Comparison of ENCODE assay signal across 25 cellular contexts in the genomic region with DNA sequence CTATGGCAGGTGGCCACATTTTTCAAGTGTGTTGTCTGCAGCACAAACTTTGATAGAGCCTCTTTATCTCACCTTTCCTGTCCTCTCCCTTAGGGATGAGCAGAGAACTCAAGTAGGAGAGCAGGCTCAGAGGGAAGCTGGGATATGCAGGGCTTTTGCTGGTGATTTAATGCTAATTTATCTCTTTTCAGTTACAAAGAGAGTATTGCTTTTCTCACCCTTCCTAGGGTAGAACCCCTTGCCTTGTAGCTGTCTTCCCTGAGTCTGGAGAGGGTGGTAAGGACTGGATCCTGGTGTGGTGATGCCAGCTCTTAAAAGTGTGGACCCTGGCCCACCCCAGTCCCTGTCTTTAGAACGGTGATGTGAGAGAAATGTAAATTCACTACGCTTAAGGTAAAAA.
"Had no signal": no experiment of that assay in that cellular context is flagged by ENCODE, and none has a peak within 500 bp of the region (broad histone marks: within the 10 kb centered on the region; RNA-seq: fewer than 3 reads in every experiment).

No MANE protein-coding gene starts in this region.

- H3K27me3 Mint-ChIP-seq: activated CD4-positive, alpha-beta memory T cell treated with anti-CD3 and anti-CD28 coated beads, Interleukin-2, amount 10 ng/mL, durations not matched to agents 7 days and 5 days; activated CD4-positive, alpha-beta T cell treated with anti-CD3 and anti-CD28 coated beads, Interleukin-2, amount 10 ng/mL, durations not matched to agents 7 days and 5 days; activated naive CD4-positive, alpha-beta T cell treated with anti-CD3 and anti-CD28 coated beads, Interleukin-2, amount 10 ng/mL, durations not matched to agents 7 days and 5 days; activated naive CD8-positive, alpha-beta T cell treated with anti-CD3 and anti-CD28 coated beads, Interleukin-2, amount 10 ng/mL, durations not matched to agents 7 days and 5 days; activated T-cell treated with anti-CD3 and anti-CD28 coated beads, Interleukin-2, amount 50 U/mL, for 24 hours; effector memory CD8-positive, alpha-beta T cell; stimulated activated naive B cell treated with anti-CD40 and anti-IgM and Interleukin-4, amounts not matched to agents 10 μg/mL and 1 μg/mL and 100 μg/mL, for 72 hours had no signal

- H3K4me1 ChIP-seq: gastroesophageal sphincter, stomach, tibial artery had no signal

- DNase-seq: activated CD4-positive, alpha-beta memory T cell treated with anti-CD3 and anti-CD28 coated beads, Interleukin-2, amount 10 ng/mL, durations not matched to agents 7 days and 5 days; activated CD4-positive, alpha-beta T cell treated with anti-CD3 and anti-CD28 coated beads for 1 hour; activated CD4-positive, alpha-beta T cell treated with anti-CD3 and anti-CD28 coated beads, Interleukin-2, amount 10 ng/mL, durations not matched to agents 7 days and 5 days; activated CD8-positive, alpha-beta memory T cell treated with anti-CD3 and anti-CD28 coated beads, Interleukin-2, amount 50 U/mL, for 48 hours; activated gamma-delta T cell; activated naive CD4-positive, alpha-beta T cell treated with anti-CD3 and anti-CD28 coated beads, Interleukin-2, amount 10 ng/mL, durations not matched to agents 7 days and 5 days; activated naive CD8-positive, alpha-beta T cell treated with anti-CD3 and anti-CD28 coated beads, Interleukin-2, amount 10 ng/mL, durations not matched to agents 7 days and 5 days; activated T-cell treated with anti-CD3 and anti-CD28 coated beads, Interleukin-2, amount 50 U/mL, for 24 hours; brain microvascular endothelial cell; effector memory CD8-positive, alpha-beta T cell; immature natural killer cell; natural killer cell; posterior cingulate gyrus; right cardiac atrium; stimulated activated CD4-positive, alpha-beta T cell treated with anti-CD3 and anti-CD28 coated beads, Interleukin-15, amount 100 ng/mL, for 24 hours; stimulated activated CD4-positive, alpha-beta T cell treated with anti-CD3 and anti-CD28 coated beads, Interleukin-2, amount 100 ng/mL, for 24 hours; stimulated activated naive B cell treated with anti-CD40 and anti-IgM and Interleukin-4, amounts not matched to agents 10 μg/mL and 1 μg/mL and 100 μg/mL, for 72 hours; stomach; T1000; tibial artery; WERI-Rb-1 had no signal

- H3K4me3 ChIP-seq: coronary artery, gastroesophageal sphincter, hepatocyte, stomach, tibial artery had no signal

- H3K4me3 Mint-ChIP-seq: activated CD4-positive, alpha-beta memory T cell treated with anti-CD3 and anti-CD28 coated beads, Interleukin-2, amount 10 ng/mL, durations not matched to agents 7 days and 5 days; activated CD4-positive, alpha-beta T cell treated with anti-CD3 and anti-CD28 coated beads, Interleukin-2, amount 10 ng/mL, durations not matched to agents 7 days and 5 days; activated naive CD4-positive, alpha-beta T cell treated with anti-CD3 and anti-CD28 coated beads, Interleukin-2, amount 10 ng/mL, durations not matched to agents 7 days and 5 days; activated naive CD8-positive, alpha-beta T cell treated with anti-CD3 and anti-CD28 coated beads, Interleukin-2, amount 10 ng/mL, durations not matched to agents 7 days and 5 days; activated T-cell treated with anti-CD3 and anti-CD28 coated beads, Interleukin-2, amount 50 U/mL, for 24 hours; effector memory CD8-positive, alpha-beta T cell; immature natural killer cell; memory B cell; natural killer cell; stimulated activated naive B cell treated with anti-CD40 and anti-IgM and Interleukin-4, amounts not matched to agents 10 μg/mL and 1 μg/mL and 100 μg/mL, for 72 hours had no signal

- H3K27ac Mint-ChIP-seq: activated CD4-positive, alpha-beta memory T cell treated with anti-CD3 and anti-CD28 coated beads, Interleukin-2, amount 10 ng/mL, durations not matched to agents 7 days and 5 days; activated CD4-positive, alpha-beta T cell treated with anti-CD3 and anti-CD28 coated beads, Interleukin-2, amount 10 ng/mL, durations not matched to agents 7 days and 5 days; activated naive CD4-positive, alpha-beta T cell treated with anti-CD3 and anti-CD28 coated beads, Interleukin-2, amount 10 ng/mL, durations not matched to agents 7 days and 5 days; activated naive CD8-positive, alpha-beta T cell treated with anti-CD3 and anti-CD28 coated beads, Interleukin-2, amount 10 ng/mL, durations not matched to agents 7 days and 5 days; activated T-cell treated with anti-CD3 and anti-CD28 coated beads, Interleukin-2, amount 50 U/mL, for 24 hours; effector memory CD8-positive, alpha-beta T cell; immature natural killer cell; memory B cell; natural killer cell; stimulated activated naive B cell treated with anti-CD40 and anti-IgM and Interleukin-4, amounts not matched to agents 10 μg/mL and 1 μg/mL and 100 μg/mL, for 72 hours had no signal

- H3K79me2 ChIP-seq: hepatocyte had no signal

- H3K27me3 ChIP-seq: brain microvascular endothelial cell, gastroesophageal sphincter had no signal

- ATAC-seq: effector memory CD8-positive, alpha-beta T cell; gastroesophageal sphincter; natural killer cell; right cardiac atrium; stimulated activated naive B cell treated with anti-CD40 and anti-IgM and Interleukin-4, amounts not matched to agents 10 μg/mL and 1 μg/mL and 100 μg/mL, for 72 hours had no signal

- H3K36me3 Mint-ChIP-seq: activated naive CD4-positive, alpha-beta T cell treated with anti-CD3 and anti-CD28 coated beads, Interleukin-2, amount 10 ng/mL, durations not matched to agents 7 days and 5 days; activated naive CD8-positive, alpha-beta T cell treated with anti-CD3 and anti-CD28 coated beads, Interleukin-2, amount 10 ng/mL, durations not matched to agents 7 days and 5 days; immature natural killer cell; memory B cell; natural killer cell; stimulated activated naive B cell treated with anti-CD40 and anti-IgM and Interleukin-4, amounts not matched to agents 10 μg/mL and 1 μg/mL and 100 μg/mL, for 72 hours had no signal

- H2AFZ ChIP-seq: hepatocyte had no signal

- H3K9me3 ChIP-seq: gastroesophageal sphincter, stomach, tibial artery had no signal

- H3K4me2 ChIP-seq: hepatocyte had no signal

- H3K36me3 ChIP-seq: brain microvascular endothelial cell, gastroesophageal sphincter, stomach, tibial artery, WERI-Rb-1 had no signal

- H3K27ac ChIP-seq: brain microvascular endothelial cell, coronary artery, gastroesophageal sphincter, hepatocyte, stomach, tibial artery, WERI-Rb-1 had no signal

- H3K4me1 Mint-ChIP-seq: activated CD4-positive, alpha-beta memory T cell treated with anti-CD3 and anti-CD28 coated beads, Interleukin-2, amount 10 ng/mL, durations not matched to agents 7 days and 5 days; activated CD4-positive, alpha-beta T cell treated with anti-CD3 and anti-CD28 coated beads, Interleukin-2, amount 10 ng/mL, durations not matched to agents 7 days and 5 days; activated naive CD4-positive, alpha-beta T cell treated with anti-CD3 and anti-CD28 coated beads, Interleukin-2, amount 10 ng/mL, durations not matched to agents 7 days and 5 days; activated naive CD8-positive, alpha-beta T cell treated with anti-CD3 and anti-CD28 coated beads, Interleukin-2, amount 10 ng/mL, durations not matched to agents 7 days and 5 days; immature natural killer cell; memory B cell; natural killer cell; stimulated activated naive B cell treated with anti-CD40 and anti-IgM and Interleukin-4, amounts not matched to agents 10 μg/mL and 1 μg/mL and 100 μg/mL, for 72 hours had no signal
